In genomic region chr11:78364128-78364751, GRCh38 we compare ENCODE assay signal across 1 cellular context.
TF ChIP-seq lines count a peak whose summit lies in the region.

No MANE protein-coding gene starts in this region.

TF ChIP-seq in K562, 482 proteins besides CTCF, POLR2A, EP300 and RAD21 (continued from another document):
- no peak for TF ChIP-seq ARID3A (IDR thresholded peaks at IDR 0.05; ENCODE audit: borderline replicate concordance, low read depth, low read length)
- TF ChIP-seq MAZ (CRISPR knock-in tag; conservative IDR thresholded peaks at IDR 0.05 in 1 of 2, IDR thresholded peaks at IDR 0.05 in 1 of 2) = 0 out of 4 replicates have a peak, but pooled peaks of 1 of the 2 experiments have one; percentile 9
- TF ChIP-seq POLR2H (tag; IDR thresholded peaks at IDR 0.05; ENCODE audit: low read depth) = peak; percentile 68; the same call in 1 of the 2 replicates
- TF ChIP-seq ZNF311 (CRISPR knock-in tag; IDR thresholded peaks at IDR 0.05) = 0 out of 2 replicates have a peak, but pooled peaks have one; percentile 44
- TF ChIP-seq MTF1 (CRISPR knock-in tag; IDR thresholded peaks at IDR 0.05; ENCODE audit: borderline replicate concordance) = no peak
- TF ChIP-seq ZNF592 (IDR thresholded peaks at IDR 0.05) = peak; percentile 35; the same call in 1 of the 2 replicates
- no peak for TF ChIP-seq TRIM25 (IDR thresholded peaks at IDR 0.05; ENCODE audit: borderline replicate concordance)
